Comparison of ENCODE assay signal across 24 cellular contexts in the genomic region with DNA sequence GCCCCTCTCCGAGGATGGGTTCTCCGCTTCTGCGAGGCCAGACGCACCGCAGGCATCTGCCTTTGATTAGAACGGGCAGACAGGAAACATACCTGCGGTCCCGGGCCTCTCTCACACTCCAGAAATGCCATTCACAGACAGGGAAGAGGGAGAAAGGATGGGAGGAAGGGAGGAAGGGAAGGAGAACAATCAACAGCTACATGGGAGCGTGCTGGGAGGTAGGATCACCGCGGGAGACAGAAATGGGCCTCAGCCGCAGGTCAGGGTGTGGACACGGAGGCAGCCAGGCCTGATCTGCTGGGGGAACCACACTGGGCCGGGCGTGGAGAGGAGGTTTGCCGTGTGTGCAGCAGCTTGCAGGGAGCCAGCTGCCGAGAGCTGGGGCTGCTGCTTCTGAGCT.
DNase-seq lines count a peak whose midpoint lies in the region; ATAC-seq and TF ChIP-seq lines count a peak whose summit lies in the region.
"Had no signal": no experiment of that assay in that cellular context is flagged by ENCODE, and none has a peak within 500 bp of the region (broad histone marks: within the 10 kb centered on the region; RNA-seq: fewer than 3 reads in every experiment).

No MANE protein-coding gene starts in this region.

- H3K27me3 Mint-ChIP-seq in dendritic cell treated with granulocyte-macrophage colony-stimulating factor and Interleukin-4, amounts not matched to agents 40 ng/mL and 50 ng/mL, for 4 days = peaks cover 11% of the 10 kb centered on the region
- H3K27me3 Mint-ChIP-seq in nephron (ENCODE audit: low read depth) = peaks cover 17% of the 10 kb centered on the region

- H3K36me3 Mint-ChIP-seq in dendritic cell treated with granulocyte-macrophage colony-stimulating factor and Interleukin-4, amounts not matched to agents 40 ng/mL and 50 ng/mL, for 4 days (ENCODE audit: low read depth) = no peaks in the 10 kb centered on the region
- no peaks in the 10 kb centered on the region for H3K36me3 Mint-ChIP-seq in nephron (ENCODE audit: low read depth)
- H3K36me3 Mint-ChIP-seq: activated CD8-positive, alpha-beta memory T cell treated with anti-CD3 and anti-CD28 coated beads, Interleukin-2, amount 10 ng/mL, durations not matched to agents 7 days and 5 days; activated naive CD8-positive, alpha-beta T cell treated with anti-CD3 and anti-CD28 coated beads, Interleukin-2, amount 10 ng/mL, durations not matched to agents 7 days and 5 days; IgD-negative memory B cell; stimulated activated naive B cell treated with anti-CD40 and anti-IgM and Interleukin-4, amounts not matched to agents 10 μg/mL and 1 μg/mL and 100 μg/mL, for 72 hours; T-cell had no signal

- ATAC-seq in Panc1 (peak; percentile 52), heart left ventricle (no peak), HG03097 (IDR thresholded peaks at IDR 0.05; ENCODE audit: low FRiP score, unreplicated experiment) (no peak)
- ATAC-seq: activated CD8-positive, alpha-beta memory T cell treated with anti-CD3 and anti-CD28 coated beads, Interleukin-2, amount 10 ng/mL, durations not matched to agents 7 days and 5 days; T-cell had no signal

- H3K4me1 Mint-ChIP-seq in dendritic cell treated with granulocyte-macrophage colony-stimulating factor and Interleukin-4, amounts not matched to agents 40 ng/mL and 50 ng/mL, for 4 days (ENCODE audit: low read depth) = peaks cover 15% of the 10 kb centered on the region
- peaks cover 10% of the 10 kb centered on the region for H3K4me1 Mint-ChIP-seq in nephron
- H3K4me1 Mint-ChIP-seq: activated CD4-positive, alpha-beta T cell treated with anti-CD3 and anti-CD28 coated beads, Interleukin-2, amount 10 ng/mL, durations not matched to agents 24 days and 14 days; activated CD8-positive, alpha-beta memory T cell treated with anti-CD3 and anti-CD28 coated beads, Interleukin-2, amount 10 ng/mL, durations not matched to agents 7 days and 5 days; activated naive CD8-positive, alpha-beta T cell treated with anti-CD3 and anti-CD28 coated beads, Interleukin-2, amount 10 ng/mL, durations not matched to agents 7 days and 5 days; IgD-negative memory B cell; stimulated activated naive B cell treated with anti-CD40 and anti-IgM and Interleukin-4, amounts not matched to agents 10 μg/mL and 1 μg/mL and 100 μg/mL, for 72 hours; T-cell had no signal

- H3K36me3 ChIP-seq in Panc1 (ENCODE audit: control insufficient read depth, insufficient read depth, low read length) (no peaks in the 10 kb centered on the region), heart left ventricle (no peaks in the 10 kb centered on the region)
- H3K36me3 ChIP-seq: brain microvascular endothelial cell, heart right ventricle, lower lobe of right lung, ovary, thyroid gland had no signal

- no peaks in the 10 kb centered on the region for H3K4me1 ChIP-seq in Panc1 (ENCODE audit: control insufficient read depth, insufficient read depth, low read length)
- peaks cover 0 to 12% (median 0%) of the 10 kb centered on the region in 12 donors for H3K4me1 ChIP-seq in heart left ventricle
- H3K4me1 ChIP-seq: Caco-2 had no signal

- TF ChIP-seq CTCF in Panc1 (IDR thresholded peaks at IDR 0.05) (no peak), nephron (IDR thresholded peaks at IDR 0.05; ENCODE audit: unreplicated experiment in 3 of 3) (no peak), heart left ventricle (IDR thresholded peaks at IDR 0.05) (no peak)

- no peak overlapping the region for H3K4me3 ChIP-seq in Panc1 (ENCODE audit: low read depth in 2 of 2, low read length in 2 of 2)
- H3K4me3 ChIP-seq in heart left ventricle = no peak overlapping the region
- H3K4me3 ChIP-seq: coronary artery, heart right ventricle, lower lobe of right lung, ovary, thyroid gland had no signal

- no TSS peak for BruUV-seq in Panc1 (replicated peaks; lab: Mats Ljungman, UMichigan)

- no peaks in the 10 kb centered on the region for H3K9me3 Mint-ChIP-seq in dendritic cell treated with granulocyte-macrophage colony-stimulating factor and Interleukin-4, amounts not matched to agents 40 ng/mL and 50 ng/mL, for 4 days
- H3K9me3 Mint-ChIP-seq in nephron = no peaks in the 10 kb centered on the region
- H3K9me3 Mint-ChIP-seq: activated CD4-positive, alpha-beta T cell treated with anti-CD3 and anti-CD28 coated beads, Interleukin-2, amount 10 ng/mL, durations not matched to agents 24 days and 14 days; activated naive CD8-positive, alpha-beta T cell treated with anti-CD3 and anti-CD28 coated beads, Interleukin-2, amount 10 ng/mL, durations not matched to agents 7 days and 5 days; stimulated activated naive B cell treated with anti-CD40 and anti-IgM and Interleukin-4, amounts not matched to agents 10 μg/mL and 1 μg/mL and 100 μg/mL, for 72 hours; T-cell had no signal

- H3K27me3 ChIP-seq in Panc1 (ENCODE audit: control insufficient read depth, insufficient read depth, low read length) = no peaks in the 10 kb centered on the region
- no peaks in the 10 kb centered on the region for H3K27me3 ChIP-seq in heart left ventricle
- H3K27me3 ChIP-seq: brain microvascular endothelial cell, ovary, thyroid gland had no signal

- CTCF ChIA-PET in Panc1 (lab: Charles Lee) = no interaction called here

- no peak overlapping the region for H3K4me3 Mint-ChIP-seq in dendritic cell treated with granulocyte-macrophage colony-stimulating factor and Interleukin-4, amounts not matched to agents 40 ng/mL and 50 ng/mL, for 4 days
- peak overlapping the region in 1 of 3 experiments; percentile 35 for H3K4me3 Mint-ChIP-seq in nephron
- H3K4me3 Mint-ChIP-seq: activated CD4-positive, alpha-beta T cell treated with anti-CD3 and anti-CD28 coated beads, Interleukin-2, amount 10 ng/mL, durations not matched to agents 24 days and 14 days; activated CD8-positive, alpha-beta memory T cell treated with anti-CD3 and anti-CD28 coated beads, Interleukin-2, amount 10 ng/mL, durations not matched to agents 7 days and 5 days; activated naive CD8-positive, alpha-beta T cell treated with anti-CD3 and anti-CD28 coated beads, Interleukin-2, amount 10 ng/mL, durations not matched to agents 7 days and 5 days; T-cell had no signal

- H3K27ac Mint-ChIP-seq in dendritic cell treated with granulocyte-macrophage colony-stimulating factor and Interleukin-4, amounts not matched to agents 40 ng/mL and 50 ng/mL, for 4 days = peak overlapping the region; percentile 10
- H3K27ac Mint-ChIP-seq in nephron = peak overlapping the region in 2 of 3 experiments; percentile 16 to 76
- H3K27ac Mint-ChIP-seq: activated CD4-positive, alpha-beta T cell treated with anti-CD3 and anti-CD28 coated beads, Interleukin-2, amount 10 ng/mL, durations not matched to agents 24 days and 14 days; activated CD8-positive, alpha-beta memory T cell treated with anti-CD3 and anti-CD28 coated beads, Interleukin-2, amount 10 ng/mL, durations not matched to agents 7 days and 5 days; activated naive CD8-positive, alpha-beta T cell treated with anti-CD3 and anti-CD28 coated beads, Interleukin-2, amount 10 ng/mL, durations not matched to agents 7 days and 5 days; IgD-negative memory B cell; stimulated activated naive B cell treated with anti-CD40 and anti-IgM and Interleukin-4, amounts not matched to agents 10 μg/mL and 1 μg/mL and 100 μg/mL, for 72 hours; T-cell had no signal

- POLR2A ChIA-PET in Panc1 (lab: Charles Lee) = no interaction called here

- intact Hi-C loops in Panc1 (cut with micrococcal nuclease; ENCODE audit: unreplicated experiment) = no loop called here
- intact Hi-C loops in dendritic cell treated with granulocyte-macrophage colony-stimulating factor and Interleukin-4, amounts not matched to agents 40 ng/mL and 50 ng/mL, for 4 days (cut with micrococcal nuclease) = no loop called here
- intact Hi-C loops in heart left ventricle (cut with DNase I) = loop anchor here in 1 of 10 donors (10.0 kb wide), 1 partner anchor 55 kb away; no protein-coding TSS in a partner anchor

- no peak for DNase-seq in Panc1 (ENCODE audit: low read depth, low spot score)
- no peak for DNase-seq in HT-29 (ENCODE audit: low spot score)
- DNase-seq in heart left ventricle = no peak
- DNase-seq in NCI-H524 treated with DMSO at 0.1 percent for 48 hours (lab: John Stamatoyannopoulos, UW) = no peak
- DNase-seq: activated CD4-positive, alpha-beta T cell treated with anti-CD3 and anti-CD28 coated beads, Interleukin-2, amount 10 ng/mL, durations not matched to agents 24 days and 14 days; activated CD8-positive, alpha-beta memory T cell treated with anti-CD3 and anti-CD28 coated beads, Interleukin-2, amount 10 ng/mL, durations not matched to agents 7 days and 5 days; activated naive CD8-positive, alpha-beta T cell treated with anti-CD3 and anti-CD28 coated beads, Interleukin-2, amount 10 ng/mL, durations not matched to agents 7 days and 5 days; brain microvascular endothelial cell; Caco-2; EL; NCI-H1436 treated with DMSO at 0.1 percent for 48 hours; NCI-H2171; NCI-H69 had no signal

- H3K9me3 ChIP-seq in Panc1 (ENCODE audit: control insufficient read depth, insufficient read depth, low read depth, low read length) = no peaks in the 10 kb centered on the region
- H3K9me3 ChIP-seq in heart left ventricle = no peaks in the 10 kb centered on the region
- H3K9me3 ChIP-seq: Caco-2, heart right ventricle, lower lobe of right lung, ovary, thyroid gland had no signal

- in situ Hi-C loops in Panc1 (cut with HindIII; ENCODE audit: low pct_unique_long_range_greater_than_20kb, low sequenced_read_pairs) = no loop called here

- WGBS in heart left ventricle, 4 donors = 52 to 64% (median 61%) methylated on average over 17 of the region's 17 CpGs

- H3K27ac ChIP-seq in Panc1 (ENCODE audit: low read length) (no peak overlapping the region), heart left ventricle (no peak overlapping the region)
- H3K27ac ChIP-seq: brain microvascular endothelial cell, coronary artery, heart right ventricle, lower lobe of right lung, ovary, thyroid gland had no signal

- TF ChIP-seq POLR2A in heart left ventricle (IDR thresholded peaks at IDR 0.05) = no peak
